Comparison of ENCODE assay signal across 2 cellular contexts in the genomic region with DNA sequence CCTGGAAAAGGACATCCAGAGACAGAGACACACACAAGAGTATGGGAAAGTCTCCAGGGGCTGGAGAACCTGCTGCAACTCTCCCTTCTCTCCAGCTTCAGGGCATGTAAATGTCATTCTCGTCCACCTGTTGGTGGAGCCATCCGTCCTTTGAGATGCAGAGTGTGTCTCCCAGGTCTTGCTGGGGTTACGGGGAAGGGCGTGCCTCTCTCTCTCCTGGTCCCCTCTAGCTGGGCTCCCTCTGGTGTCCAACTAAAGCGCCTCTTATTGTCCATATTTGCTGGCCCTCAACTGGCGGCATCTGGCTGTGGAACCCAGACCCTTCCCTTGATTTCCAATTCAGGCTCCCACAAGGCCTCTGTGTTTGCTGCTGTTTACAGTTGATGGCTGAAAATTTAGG.
A peak's percentile ranks its signal among the peaks of the same experiment; 100 is the strongest.
TF ChIP-seq lines count a peak whose summit lies in the region.

No MANE protein-coding gene starts in this region.

TF ChIP-seq in HEK293, 187 proteins besides CTCF, POLR2A, EP300 and RAD21 (continued from another document):
- no peak for TF ChIP-seq ZBTB7A (tag by site-specific recombination; IDR thresholded peaks at IDR 0.05; ENCODE audit: low read depth)
- no peak for TF ChIP-seq ZNF555 (tag by site-specific recombination; conservative IDR thresholded peaks at IDR 0.05)
- TF ChIP-seq ZNF16 (tag by site-specific recombination; IDR thresholded peaks at IDR 0.05; ENCODE audit: low read depth) = no peak
- TF ChIP-seq ZNF324 (tag by site-specific recombination; IDR thresholded peaks at IDR 0.05) = no peak
- TF ChIP-seq SCRT2 (tag by site-specific recombination; IDR thresholded peaks at IDR 0.05) = peak; percentile 19; the same call in 1 of the 2 replicates

TF ChIP-seq in SK-N-SH, 30 proteins besides CTCF, POLR2A, EP300 and RAD21:
- TF ChIP-seq, protein P1, sequence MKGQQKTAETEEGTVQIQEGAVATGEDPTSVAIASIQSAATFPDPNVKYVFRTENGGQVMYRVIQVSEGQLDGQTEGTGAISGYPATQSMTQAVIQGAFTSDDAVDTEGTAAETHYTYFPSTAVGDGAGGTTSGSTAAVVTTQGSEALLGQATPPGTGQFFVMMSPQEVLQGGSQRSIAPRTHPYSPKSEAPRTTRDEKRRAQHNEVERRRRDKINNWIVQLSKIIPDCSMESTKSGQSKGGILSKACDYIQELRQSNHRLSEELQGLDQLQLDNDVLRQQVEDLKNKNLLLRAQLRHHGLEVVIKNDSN (IDR thresholded peaks at IDR 0.05; ENCODE audit: borderline replicate concordance, low read depth) = no peak
- TF ChIP-seq, protein P2, sequence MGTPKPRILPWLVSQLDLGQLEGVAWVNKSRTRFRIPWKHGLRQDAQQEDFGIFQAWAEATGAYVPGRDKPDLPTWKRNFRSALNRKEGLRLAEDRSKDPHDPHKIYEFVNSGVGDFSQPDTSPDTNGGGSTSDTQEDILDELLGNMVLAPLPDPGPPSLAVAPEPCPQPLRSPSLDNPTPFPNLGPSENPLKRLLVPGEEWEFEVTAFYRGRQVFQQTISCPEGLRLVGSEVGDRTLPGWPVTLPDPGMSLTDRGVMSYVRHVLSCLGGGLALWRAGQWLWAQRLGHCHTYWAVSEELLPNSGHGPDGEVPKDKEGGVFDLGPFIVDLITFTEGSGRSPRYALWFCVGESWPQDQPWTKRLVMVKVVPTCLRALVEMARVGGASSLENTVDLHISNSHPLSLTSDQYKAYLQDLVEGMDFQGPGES (IDR thresholded peaks at IDR 0.05; ENCODE audit: low read depth, low read length) = no peak
- TF ChIP-seq NRF1 (IDR thresholded peaks at IDR 0.05; ENCODE audit: low read depth, low read length) = no peak
- TF ChIP-seq RXRA (IDR thresholded peaks at IDR 0.05; ENCODE audit: borderline replicate concordance, low read depth) = no peak
- no peak for TF ChIP-seq POLR2AphosphoS5 (IDR thresholded peaks at IDR 0.05; ENCODE audit: low read depth, low read length)
- TF ChIP-seq GATA2 (CRISPR knock-in tag; IDR thresholded peaks at IDR 0.05) = no peak
- TF ChIP-seq FOXM1 (IDR thresholded peaks at IDR 0.05; ENCODE audit: low read depth) = no peak
- no peak for TF ChIP-seq CHD2 (IDR thresholded peaks at IDR 0.05; ENCODE audit: low read length, partially characterized antibody)
- no peak for TF ChIP-seq JUND (IDR thresholded peaks at IDR 0.05)
- no peak for TF ChIP-seq FOSL2 (IDR thresholded peaks at IDR 0.05; ENCODE audit: borderline replicate concordance, low read depth)
- TF ChIP-seq SMC3 (IDR thresholded peaks at IDR 0.05; ENCODE audit: low read depth, low read length) = no peak
- TF ChIP-seq YY1 (IDR thresholded peaks at IDR 0.05; ENCODE audit: low read depth) = no peak
- no peak for TF ChIP-seq TCF12 (IDR thresholded peaks at IDR 0.05)
- TF ChIP-seq MEF2A (IDR thresholded peaks at IDR 0.05; ENCODE audit: borderline replicate concordance, low read depth) = no peak
- no peak for TF ChIP-seq RFX5 (IDR thresholded peaks at IDR 0.05; ENCODE audit: low read length)
- no peak for TF ChIP-seq TAF1 (IDR thresholded peaks at IDR 0.05; ENCODE audit: borderline replicate concordance, low read depth, low read length)
- no peak for TF ChIP-seq FOXJ3 (CRISPR knock-in tag; IDR thresholded peaks at IDR 0.05)
- TF ChIP-seq NFIC (IDR thresholded peaks at IDR 0.05; ENCODE audit: borderline replicate concordance) = no peak
- TF ChIP-seq, protein P3, sequence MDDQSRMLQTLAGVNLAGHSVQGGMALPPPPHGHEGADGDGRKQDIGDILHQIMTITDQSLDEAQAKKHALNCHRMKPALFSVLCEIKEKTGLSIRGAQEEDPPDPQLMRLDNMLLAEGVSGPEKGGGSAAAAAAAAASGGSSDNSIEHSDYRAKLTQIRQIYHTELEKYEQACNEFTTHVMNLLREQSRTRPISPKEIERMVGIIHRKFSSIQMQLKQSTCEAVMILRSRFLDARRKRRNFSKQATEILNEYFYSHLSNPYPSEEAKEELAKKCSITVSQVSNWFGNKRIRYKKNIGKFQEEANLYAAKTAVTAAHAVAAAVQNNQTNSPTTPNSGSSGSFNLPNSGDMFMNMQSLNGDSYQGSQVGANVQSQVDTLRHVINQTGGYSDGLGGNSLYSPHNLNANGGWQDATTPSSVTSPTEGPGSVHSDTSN (IDR thresholded peaks at IDR 0.05) = no peak
- TF ChIP-seq MXI1 (IDR thresholded peaks at IDR 0.05; ENCODE audit: low read depth, low read length) = no peak
